Comparison of ENCODE assay signal across 1 cellular context in the genomic region with DNA sequence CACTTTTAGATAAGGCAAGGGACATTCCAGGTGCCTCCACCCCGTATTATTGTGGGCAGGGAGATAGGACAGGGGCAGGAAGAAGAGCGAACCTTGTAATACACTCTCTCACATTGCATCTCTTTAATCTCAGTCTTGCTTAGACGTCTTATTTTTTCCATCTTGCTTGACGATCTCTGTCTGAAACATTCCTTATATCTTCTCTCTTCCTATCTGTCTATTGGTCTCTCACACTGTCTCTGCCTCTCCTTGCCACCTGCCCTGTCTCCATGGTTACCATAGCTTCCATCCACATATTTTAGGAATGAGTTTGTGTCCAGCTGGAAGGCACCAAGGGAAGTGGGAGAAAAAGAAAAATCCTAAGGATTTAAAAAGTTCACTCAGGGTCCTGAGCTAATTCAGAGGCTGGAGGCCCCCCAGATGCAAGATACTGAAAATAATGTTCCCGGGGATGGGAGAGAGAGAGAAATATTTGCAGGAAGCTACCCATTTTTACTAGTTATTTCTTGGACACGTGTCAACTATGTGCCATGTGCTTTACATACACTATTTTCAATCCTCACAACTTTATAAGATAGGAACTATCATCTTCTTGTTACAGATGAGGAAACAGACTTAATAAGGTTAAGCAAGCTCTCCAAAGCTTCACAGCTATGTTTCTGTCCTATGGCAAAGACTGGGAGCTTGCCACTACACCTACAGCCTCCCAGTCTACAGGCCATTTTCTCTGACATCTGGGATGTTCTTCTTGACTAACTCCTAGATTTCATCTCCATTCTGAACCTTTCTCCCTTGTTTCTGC.
TF ChIP-seq lines count a peak whose summit lies in the region.

No MANE protein-coding gene starts in this region.

TF ChIP-seq in HepG2, 621 proteins besides CTCF, POLR2A, EP300 and RAD21:
- TF ChIP-seq SAP130 (CRISPR knock-in tag; IDR thresholded peaks at IDR 0.05; ENCODE audit: low read depth): peak; percentile 33
- no peak for TF ChIP-seq SP2 (CRISPR knock-in tag; IDR thresholded peaks at IDR 0.05)
- TF ChIP-seq, protein P1, sequence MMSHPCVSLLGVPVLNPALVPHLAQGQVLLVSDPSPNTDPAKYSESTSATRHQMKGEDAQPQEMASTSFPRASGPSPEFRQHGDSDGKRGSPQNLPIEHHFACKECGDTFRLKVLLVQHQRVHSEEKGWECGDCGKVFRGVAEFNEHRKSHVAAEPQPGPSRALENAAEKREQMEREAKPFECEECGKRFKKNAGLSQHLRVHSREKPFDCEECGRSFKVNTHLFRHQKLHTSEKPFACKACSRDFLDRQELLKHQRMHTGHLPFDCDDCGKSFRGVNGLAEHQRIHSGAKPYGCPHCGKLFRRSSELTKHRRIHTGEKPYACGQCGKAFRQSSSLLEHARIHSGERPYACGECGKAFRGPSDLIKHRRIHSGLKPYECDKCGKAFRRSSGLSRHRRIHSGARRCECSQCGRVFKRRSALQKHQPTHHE (CRISPR knock-in tag; IDR thresholded peaks at IDR 0.05; ENCODE audit: borderline replicate concordance): no peak
- TF ChIP-seq, protein P2, sequence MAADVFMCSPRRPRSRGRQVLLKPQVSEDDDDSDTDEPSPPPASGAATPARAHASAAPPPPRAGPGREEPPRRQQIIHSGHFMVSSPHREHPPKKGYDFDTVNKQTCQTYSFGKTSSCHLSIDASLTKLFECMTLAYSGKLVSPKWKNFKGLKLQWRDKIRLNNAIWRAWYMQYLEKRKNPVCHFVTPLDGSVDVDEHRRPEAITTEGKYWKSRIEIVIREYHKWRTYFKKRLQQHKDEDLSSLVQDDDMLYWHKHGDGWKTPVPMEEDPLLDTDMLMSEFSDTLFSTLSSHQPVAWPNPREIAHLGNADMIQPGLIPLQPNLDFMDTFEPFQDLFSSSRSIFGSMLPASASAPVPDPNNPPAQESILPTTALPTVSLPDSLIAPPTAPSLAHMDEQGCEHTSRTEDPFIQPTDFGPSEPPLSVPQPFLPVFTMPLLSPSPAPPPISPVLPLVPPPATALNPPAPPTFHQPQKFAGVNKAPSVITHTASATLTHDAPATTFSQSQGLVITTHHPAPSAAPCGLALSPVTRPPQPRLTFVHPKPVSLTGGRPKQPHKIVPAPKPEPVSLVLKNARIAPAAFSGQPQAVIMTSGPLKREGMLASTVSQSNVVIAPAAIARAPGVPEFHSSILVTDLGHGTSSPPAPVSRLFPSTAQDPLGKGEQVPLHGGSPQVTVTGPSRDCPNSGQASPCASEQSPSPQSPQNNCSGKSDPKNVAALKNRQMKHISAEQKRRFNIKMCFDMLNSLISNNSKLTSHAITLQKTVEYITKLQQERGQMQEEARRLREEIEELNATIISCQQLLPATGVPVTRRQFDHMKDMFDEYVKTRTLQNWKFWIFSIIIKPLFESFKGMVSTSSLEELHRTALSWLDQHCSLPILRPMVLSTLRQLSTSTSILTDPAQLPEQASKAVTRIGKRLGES (CRISPR knock-in tag; IDR thresholded peaks at IDR 0.05; ENCODE audit: borderline replicate concordance): no peak
- TF ChIP-seq RFX3 (CRISPR knock-in tag; IDR thresholded peaks at IDR 0.05): peak; percentile 58
- TF ChIP-seq, protein P3, sequence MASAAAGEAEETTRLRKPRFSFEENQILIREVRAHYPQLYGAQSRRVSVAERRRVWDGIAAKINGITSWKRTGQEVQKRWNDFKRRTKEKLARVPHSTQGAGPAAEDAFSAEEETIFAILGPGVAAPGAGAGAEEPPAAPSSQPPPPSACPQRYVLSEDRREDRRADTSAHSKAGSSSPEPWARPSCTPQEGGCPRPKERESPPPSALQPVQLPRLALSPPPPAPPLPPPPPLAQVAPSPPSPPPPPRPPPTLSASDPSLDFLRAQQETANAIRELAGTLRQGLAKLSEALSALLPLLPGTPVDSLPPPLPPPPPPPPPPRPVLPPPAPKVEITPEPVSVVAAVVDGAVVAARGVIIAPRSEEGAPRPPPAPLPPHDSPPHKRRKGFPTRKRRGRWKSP (CRISPR knock-in tag; IDR thresholded peaks at IDR 0.05): no peak
- peak; percentile 52 for TF ChIP-seq RFX1 (IDR thresholded peaks at IDR 0.05)
- TF ChIP-seq, protein P4, sequence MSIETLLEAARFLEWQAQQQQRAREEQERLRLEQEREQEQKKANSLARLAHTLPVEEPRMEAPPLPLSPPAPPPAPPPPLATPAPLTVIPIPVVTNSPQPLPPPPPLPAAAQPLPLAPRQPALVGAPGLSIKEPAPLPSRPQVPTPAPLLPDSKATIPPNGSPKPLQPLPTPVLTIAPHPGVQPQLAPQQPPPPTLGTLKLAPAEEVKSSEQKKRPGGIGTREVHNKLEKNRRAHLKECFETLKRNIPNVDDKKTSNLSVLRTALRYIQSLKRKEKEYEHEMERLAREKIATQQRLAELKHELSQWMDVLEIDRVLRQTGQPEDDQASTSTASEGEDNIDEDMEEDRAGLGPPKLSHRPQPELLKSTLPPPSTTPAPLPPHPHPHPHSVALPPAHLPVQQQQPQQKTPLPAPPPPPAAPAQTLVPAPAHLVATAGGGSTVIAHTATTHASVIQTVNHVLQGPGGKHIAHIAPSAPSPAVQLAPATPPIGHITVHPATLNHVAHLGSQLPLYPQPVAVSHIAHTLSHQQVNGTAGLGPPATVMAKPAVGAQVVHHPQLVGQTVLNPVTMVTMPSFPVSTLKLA (IDR thresholded peaks at IDR 0.05): peak; percentile 84
